Comparison of ENCODE assay signal across 1 cellular context in genomic region chr7:120959929-120960484, GRCh38.
TF ChIP-seq lines count a peak whose summit lies in the region.

No MANE protein-coding gene starts in this region.

TF ChIP-seq in SK-N-SH, 30 proteins besides CTCF, POLR2A, EP300 and RAD21 (continued from another document):
- TF ChIP-seq REST (IDR thresholded peaks at IDR 0.05; ENCODE audit: low read depth, low read length), result no peak
- TF ChIP-seq RFX5 (IDR thresholded peaks at IDR 0.05; ENCODE audit: low read length), result no peak
- no peak for TF ChIP-seq MXI1 (IDR thresholded peaks at IDR 0.05; ENCODE audit: low read depth, low read length)
